7 cellular contexts compared by ENCODE assay signal in the genomic region with DNA sequence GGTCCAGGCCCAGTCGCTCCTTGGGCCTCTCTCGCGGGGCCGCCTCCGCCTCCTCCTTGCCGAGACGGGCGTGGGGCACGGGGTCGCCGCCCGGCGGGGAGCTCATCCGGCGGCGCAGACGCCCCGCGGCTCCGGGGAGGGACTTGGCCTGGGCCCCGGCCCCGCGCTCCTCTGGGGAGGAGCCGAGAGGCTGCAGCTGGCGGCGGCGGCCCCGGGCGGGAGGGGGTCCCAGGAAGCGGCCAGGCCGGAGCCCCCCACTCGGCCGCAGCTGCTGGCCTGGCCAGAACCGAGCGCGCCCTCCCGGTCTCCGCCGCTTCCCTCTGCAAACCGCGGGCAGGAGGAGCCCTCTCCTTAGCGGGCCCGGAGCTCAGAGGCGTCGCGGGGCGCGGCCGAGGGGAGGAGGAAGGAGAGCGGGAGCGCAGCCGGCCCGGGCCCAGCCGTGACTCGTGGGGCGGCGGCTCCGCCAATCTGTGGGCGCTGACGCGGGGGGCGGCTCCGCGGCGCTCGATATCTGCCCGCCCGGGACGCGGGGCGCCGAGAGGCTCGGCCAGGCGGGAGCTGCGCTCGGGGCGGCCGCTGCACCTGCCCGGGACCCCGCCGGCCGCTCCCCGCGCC. TPM values are rescaled to one million over a fixed set of nuclear protein-coding genes. Genes with fewer than 3 reads are reported as not detected.
DNase-seq lines count a peak whose midpoint lies in the region; ATAC-seq and TF ChIP-seq lines count a peak whose summit lies in the region.

A gene (plus strand): TSS at position 537 of the 615 bp plus-strand sequence. CDS start 629 bp downstream, outside the sequence.

- H3K36me3 ChIP-seq in Peyer's patch (peaks cover 0 to 19% (median 0%) of the 10 kb centered on the region in 3 donors), neuron (ENCODE audit: insufficient read depth, low read length) (peaks cover 5% of the 10 kb centered on the region)

- peak within 1 kb of the TSS; percentile 92 for H3K4me3 Mint-ChIP-seq in HFFc6

- H3K4me1 ChIP-seq in Peyer's patch = peaks cover 0 to 48% (median 7%) of the 10 kb centered on the region in 4 donors
- peaks cover 13% of the 10 kb centered on the region for H3K4me1 ChIP-seq in neuron (ENCODE audit: insufficient read depth, low read length)

- peak within 1 kb of the TSS; percentile 80 for H3K27ac Mint-ChIP-seq in HFFc6

- no peaks in the 10 kb centered on the region for H3K9me3 Mint-ChIP-seq in HFFc6

- H2AFZ ChIP-seq in neuron (ENCODE audit: low read depth, low read length) = peak within 1 kb of the TSS; percentile 26

- ATAC-seq in GM19463 (IDR thresholded peaks at IDR 0.05; ENCODE audit: unreplicated experiment) = no peak

- H3K27ac ChIP-seq in Peyer's patch = peak within 1 kb of the TSS; percentile 71 to 96 (median 84)
- no peak within 1 kb of the TSS for H3K27ac ChIP-seq in adipose tissue (ENCODE audit: low read depth, low read length)
- peak within 1 kb of the TSS; percentile 55 for H3K27ac ChIP-seq in temporal lobe (ENCODE audit: low read depth, low read length)

- TF ChIP-seq POLR2A in Peyer's patch (IDR thresholded peaks at IDR 0.05) = peak; percentile 63 to 79

- H3K27me3 ChIP-seq in Peyer's patch = no peaks in the 10 kb centered on the region
- peaks cover 28% of the 10 kb centered on the region for H3K27me3 ChIP-seq in neuron (ENCODE audit: insufficient read depth, low read length)

- TF ChIP-seq CTCF in HFFc6 (IDR thresholded peaks at IDR 0.05) (no peak), Peyer's patch (IDR thresholded peaks at IDR 0.05) (peak in 1 of 6 experiments; percentile 10)

- peaks cover 36% of the 10 kb centered on the region for H3K4me1 Mint-ChIP-seq in HFFc6 (ENCODE audit: low read depth)

- DNase-seq in HFFc6 (peak; percentile 60), Peyer's patch (peak; percentile 21 to 92 (median 87)), head of caudate nucleus (peak; percentile 65 to 96 (median 92))

- no peaks in the 10 kb centered on the region for H3K9me3 ChIP-seq in Peyer's patch
- no peaks in the 10 kb centered on the region for H3K9me3 ChIP-seq in neuron (ENCODE audit: low read length)

- H3K4me3 ChIP-seq in Peyer's patch (peak within 1 kb of the TSS; percentile 41 to 94 (median 74)), neuron (ENCODE audit: low read length) (peak within 1 kb of the TSS; percentile 51)

- 0% methylated on average over 11 to 79 of the region's 84 CpGs for WGBS in adipose tissue, 3 donors

- H3K27me3 Mint-ChIP-seq in HFFc6 (ENCODE audit: insufficient read depth) = peaks cover 2% of the 10 kb centered on the region; the same call in 1 of the 2 replicates

- intact Hi-C loops in head of caudate nucleus (cut with DNase I) = loop anchor here (5.0 kb wide), 1 partner anchor 45 kb away; no protein-coding TSS in a partner anchor

- H3K36me3 Mint-ChIP-seq in HFFc6 (ENCODE audit: low read depth) = peaks cover 11% of the 10 kb centered on the region

RNA-seq across cellular contexts. Expression of the gene that starts here (rescaled TPM):
- 10 to 100 TPM; 22.2 to 31.1 (median 23.2) TPM for total RNA-seq in HFFc6 (2021; fragmentation: NEBNext Ultra II Directional; extraction: Animal tissue kit (Norgen Biotek cat#: 25700))
- total RNA-seq in Peyer's patch (10 to 100 TPM; 46.4 to 66.0 (median 53.8) TPM), temporal lobe (16.2 TPM)
- 100 to 1,000 TPM in 1 of 3 donors, 10 to 100 TPM in 2; 16.0 to 105 (median 34.3) TPM for polyA plus RNA-seq in adipose tissue
